1 cellular context compared by ENCODE assay signal in the genomic region with DNA sequence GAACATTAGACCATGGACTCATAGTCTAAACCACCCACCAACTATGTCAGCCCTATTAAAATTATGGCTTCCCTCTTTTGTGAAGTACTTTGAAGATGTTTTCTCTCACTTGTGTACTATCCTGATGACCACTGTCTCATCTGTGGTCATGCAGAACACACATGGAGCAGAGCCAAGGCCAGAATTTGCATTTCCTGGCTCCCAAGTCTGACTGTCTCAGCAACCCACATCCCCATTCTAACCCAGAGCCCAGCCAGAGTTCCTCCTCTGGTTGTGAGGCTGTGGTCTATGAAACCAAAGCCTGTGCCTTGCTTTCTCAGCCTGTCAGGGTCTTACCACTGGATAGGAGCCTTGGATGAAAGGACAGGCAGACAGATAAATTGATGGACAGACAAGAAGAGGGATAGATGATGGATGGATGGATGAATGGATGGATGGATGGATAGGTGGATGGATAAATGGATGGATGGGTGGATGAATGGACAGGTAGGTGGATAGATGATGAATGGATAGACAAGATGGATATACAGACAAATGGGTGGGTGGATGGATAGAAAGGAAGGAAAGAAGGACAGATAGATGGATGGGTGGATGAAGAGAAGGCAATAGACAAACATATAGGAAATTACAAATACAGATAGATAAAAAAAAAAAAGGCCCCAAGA.
TF ChIP-seq lines count a peak whose summit lies in the region.

No MANE protein-coding gene starts in this region.

TF ChIP-seq in HepG2, 621 proteins besides CTCF, POLR2A, EP300 and RAD21:
- TF ChIP-seq, protein P1, sequence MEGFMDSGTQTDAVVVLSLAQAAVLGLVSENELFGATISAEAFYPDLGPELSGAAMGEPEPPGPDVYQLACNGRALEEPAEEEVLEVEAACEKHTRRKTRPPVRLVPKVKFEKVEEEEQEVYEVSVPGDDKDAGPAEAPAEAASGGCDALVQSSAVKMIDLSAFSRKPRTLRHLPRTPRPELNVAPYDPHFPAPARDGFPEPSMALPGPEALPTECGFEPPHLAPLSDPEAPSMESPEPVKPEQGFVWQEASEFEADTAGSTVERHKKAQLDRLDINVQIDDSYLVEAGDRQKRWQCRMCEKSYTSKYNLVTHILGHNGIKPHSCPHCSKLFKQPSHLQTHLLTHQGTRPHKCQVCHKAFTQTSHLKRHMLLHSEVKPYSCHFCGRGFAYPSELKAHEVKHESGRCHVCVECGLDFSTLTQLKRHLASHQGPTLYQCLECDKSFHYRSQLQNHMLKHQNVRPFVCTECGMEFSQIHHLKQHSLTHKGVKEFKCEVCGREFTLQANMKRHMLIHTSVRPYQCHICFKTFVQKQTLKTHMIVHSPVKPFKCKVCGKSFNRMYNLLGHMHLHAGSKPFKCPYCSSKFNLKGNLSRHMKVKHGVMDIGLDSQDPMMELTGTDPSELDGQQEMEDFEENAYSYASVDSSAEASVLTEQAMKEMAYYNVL (CRISPR knock-in tag; IDR thresholded peaks at IDR 0.05; ENCODE audit: borderline replicate concordance): no peak
- no peak for TF ChIP-seq ZNF570 (CRISPR knock-in tag; IDR thresholded peaks at IDR 0.05; ENCODE audit: borderline replicate concordance)
